22 cellular contexts compared by ENCODE assay signal in genomic region chr12:82456633-82457032, GRCh38.
"Had no signal": no experiment of that assay in that cellular context is flagged by ENCODE, and none has a peak within 500 bp of the region (broad histone marks: within the 10 kb centered on the region; RNA-seq: fewer than 3 reads in every experiment).

No MANE protein-coding gene starts in this region.

- H3K9me3 ChIP-seq: colonic mucosa, esophagus muscularis mucosa, gastroesophageal sphincter, heart left ventricle, left lung, lower lobe of right lung, mucosa of descending colon had no signal

- H3K27ac ChIP-seq: colonic mucosa, esophagus muscularis mucosa, gastroesophageal sphincter, heart left ventricle, hepatocyte, left lung, lower lobe of right lung had no signal

- H3K27me3 ChIP-seq: colonic mucosa, esophagus muscularis mucosa, gastroesophageal sphincter, heart left ventricle, hepatocyte, left lung had no signal

- H3K4me1 ChIP-seq: colonic mucosa, esophagus muscularis mucosa, gastroesophageal sphincter, heart left ventricle, left lung, lower lobe of right lung had no signal

- DNase-seq: colonic mucosa; cortex of kidney; effector CD8-positive, alpha-beta T cell; effector memory CD8-positive, alpha-beta T cell; endodermal cell; foreskin fibroblast; foreskin melanocyte; heart left ventricle; hypothalamus; immature natural killer cell; left cardiac atrium; left lung; left ventricle myocardium superior; lower lobe of right lung; mesenchymal stem cell; mucosa of descending colon; naive B cell; naive thymus-derived CD8-positive, alpha-beta T cell had no signal

- ATAC-seq: effector memory CD8-positive, alpha-beta T cell; gastroesophageal sphincter; heart left ventricle; left cardiac atrium; left lung; left ventricle myocardium superior; lower lobe of right lung; mucosa of descending colon; naive thymus-derived CD8-positive, alpha-beta T cell had no signal

- H3K4me2 ChIP-seq: hepatocyte had no signal

- FAIRE-seq: endothelial cell of umbilical vein had no signal

- H2AFZ ChIP-seq: hepatocyte had no signal

- H3K4me3 ChIP-seq: colonic mucosa, esophagus muscularis mucosa, gastroesophageal sphincter, heart left ventricle, hepatocyte, left lung, lower lobe of right lung, mucosa of descending colon had no signal

- H3K36me3 ChIP-seq: colonic mucosa had no signal

- H3K79me2 ChIP-seq: hepatocyte had no signal
